12 cellular contexts compared by ENCODE assay signal in the genomic region with DNA sequence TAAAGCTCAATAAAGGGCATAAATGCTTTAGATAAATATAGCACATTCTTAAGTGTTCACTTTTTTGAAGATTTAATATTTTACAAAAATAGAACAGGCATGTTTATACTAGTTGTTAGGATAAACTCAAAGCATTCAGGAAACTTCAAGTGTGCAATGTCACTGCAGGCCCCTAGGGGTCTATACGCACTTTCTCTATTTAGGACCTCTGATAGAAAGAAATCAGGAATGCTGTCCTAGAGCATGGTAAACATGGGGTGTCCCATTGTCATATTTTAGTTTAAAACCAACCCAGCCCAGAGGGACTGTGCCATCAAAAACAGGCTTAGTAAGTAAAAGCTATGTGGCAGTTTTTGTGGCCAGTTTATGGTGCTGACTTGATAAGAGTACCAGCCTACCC.
A peak's percentile ranks its signal among the peaks of the same experiment; 100 is the strongest.
DNase-seq lines count a peak whose midpoint lies in the region; ATAC-seq, FAIRE-seq and TF ChIP-seq lines count a peak whose summit lies in the region.
"Had no signal": no experiment of that assay in that cellular context is flagged by ENCODE, and none has a peak within 500 bp of the region (broad histone marks: within the 10 kb centered on the region; RNA-seq: fewer than 3 reads in every experiment).

No MANE protein-coding gene starts in this region.

- no peaks in the 10 kb centered on the region for H3K4me1 Mint-ChIP-seq in nephron progenitor cell
- no peaks in the 10 kb centered on the region for H3K4me1 Mint-ChIP-seq in natural killer cell treated with Interleukin-12 subunit alpha and Interleukin-12 subunit beta and Interleukin-15 and Interleukin-18, amount 100 ng/mL, for 72 hours (ENCODE audit: low read depth in 2 of 2)

- H3K4me3 ChIP-seq in astrocyte of the cerebellum (ENCODE audit: low read depth, low read length), result no peak overlapping the region

- no peak overlapping the region for H3K4me3 Mint-ChIP-seq in nephron progenitor cell
- no peak overlapping the region for H3K4me3 Mint-ChIP-seq in natural killer cell treated with Interleukin-12 subunit alpha and Interleukin-12 subunit beta and Interleukin-15 and Interleukin-18, amount 100 ng/mL, for 72 hours

- in situ Hi-C loops in astrocyte of the cerebellum (cut with HindIII; ENCODE audit: low sequenced_read_pairs), result no loop called here

- TF ChIP-seq RAD21 in Ishikawa (IDR thresholded peaks at IDR 0.05; ENCODE audit: low read depth), result peak; percentile 22; the same call in 1 of the 2 replicates

- H3K9me3 Mint-ChIP-seq in nephron progenitor cell, result no peaks in the 10 kb centered on the region
- no peaks in the 10 kb centered on the region for H3K9me3 Mint-ChIP-seq in natural killer cell treated with Interleukin-12 subunit alpha and Interleukin-12 subunit beta and Interleukin-15 and Interleukin-18, amount 100 ng/mL, for 72 hours

- H3K27me3 Mint-ChIP-seq in nephron progenitor cell (ENCODE audit: low read depth, poor library complexity), result peaks cover 3% of the 10 kb centered on the region
- peaks cover 3 to 23% of the 10 kb centered on the region in 2 donors for H3K27me3 Mint-ChIP-seq in natural killer cell treated with Interleukin-12 subunit alpha and Interleukin-12 subunit beta and Interleukin-15 and Interleukin-18, amount 100 ng/mL, for 72 hours

- H3K36me3 Mint-ChIP-seq in nephron progenitor cell (ENCODE audit: low read depth), result no peaks in the 10 kb centered on the region
- no peaks in the 10 kb centered on the region for H3K36me3 Mint-ChIP-seq in natural killer cell treated with Interleukin-12 subunit alpha and Interleukin-12 subunit beta and Interleukin-15 and Interleukin-18, amount 100 ng/mL, for 72 hours

- peak; percentile 37 for TF ChIP-seq CTCF in astrocyte of the cerebellum (IDR thresholded peaks at IDR 0.05; ENCODE audit: low read depth, low read length, missing control alignments)
- peak; percentile 60 for TF ChIP-seq CTCF in nephron progenitor cell (IDR thresholded peaks at IDR 0.05)

- FAIRE-seq in urothelium cell line (lab: Jason Lieb, UNC), result no peak
- FAIRE-seq: colon, H54 had no signal

- TF ChIP-seq EP300 in Ishikawa (IDR thresholded peaks at IDR 0.05; ENCODE audit: borderline replicate concordance), result no peak

- no peak overlapping the region for H3K27ac Mint-ChIP-seq in nephron progenitor cell
- H3K27ac Mint-ChIP-seq in natural killer cell treated with Interleukin-12 subunit alpha and Interleukin-12 subunit beta and Interleukin-15 and Interleukin-18, amount 100 ng/mL, for 72 hours, result no peak overlapping the region

- DNase-seq in EL (peak; percentile 2), astrocyte of the cerebellum (ENCODE audit: low read depth) (no peak), nephron progenitor cell (no peak), putamen (ENCODE audit: low spot score) (no peak), urothelium cell line (ENCODE audit: low spot score) (no peak)
- DNase-seq in natural killer cell treated with Interleukin-12 subunit alpha and Interleukin-12 subunit beta and Interleukin-15 and Interleukin-18, amount 100 ng/mL, for 72 hours (ENCODE audit: low spot score), result no peak
- no peak for DNase-seq in stimulated activated naive CD8-positive, alpha-beta T cell treated with anti-CD3 and anti-CD28 coated beads, Interleukin-15, Interleukin-2, amounts not matched to agents 100 U/mL and 50 U/mL, for 24 hours
- DNase-seq: DMS153, NCI-H1417 treated with DMSO at 0.1 percent for 48 hours had no signal

- no peak for ATAC-seq in natural killer cell treated with Interleukin-12 subunit alpha and Interleukin-12 subunit beta and Interleukin-15 and Interleukin-18, amount 100 ng/mL, for 72 hours
- ATAC-seq in stimulated activated naive CD8-positive, alpha-beta T cell treated with anti-CD3 and anti-CD28 coated beads, Interleukin-15, Interleukin-2, amounts not matched to agents 100 U/mL and 50 U/mL, for 24 hours, result no peak

TF ChIP-seq in Ishikawa, 13 proteins besides CTCF, POLR2A, EP300 and RAD21:
- no peak for TF ChIP-seq FOXM1 (IDR thresholded peaks at IDR 0.05; ENCODE audit: borderline replicate concordance, low read depth)
- TF ChIP-seq MAX (IDR thresholded peaks at IDR 0.05), result no peak
- TF ChIP-seq, protein P1, sequence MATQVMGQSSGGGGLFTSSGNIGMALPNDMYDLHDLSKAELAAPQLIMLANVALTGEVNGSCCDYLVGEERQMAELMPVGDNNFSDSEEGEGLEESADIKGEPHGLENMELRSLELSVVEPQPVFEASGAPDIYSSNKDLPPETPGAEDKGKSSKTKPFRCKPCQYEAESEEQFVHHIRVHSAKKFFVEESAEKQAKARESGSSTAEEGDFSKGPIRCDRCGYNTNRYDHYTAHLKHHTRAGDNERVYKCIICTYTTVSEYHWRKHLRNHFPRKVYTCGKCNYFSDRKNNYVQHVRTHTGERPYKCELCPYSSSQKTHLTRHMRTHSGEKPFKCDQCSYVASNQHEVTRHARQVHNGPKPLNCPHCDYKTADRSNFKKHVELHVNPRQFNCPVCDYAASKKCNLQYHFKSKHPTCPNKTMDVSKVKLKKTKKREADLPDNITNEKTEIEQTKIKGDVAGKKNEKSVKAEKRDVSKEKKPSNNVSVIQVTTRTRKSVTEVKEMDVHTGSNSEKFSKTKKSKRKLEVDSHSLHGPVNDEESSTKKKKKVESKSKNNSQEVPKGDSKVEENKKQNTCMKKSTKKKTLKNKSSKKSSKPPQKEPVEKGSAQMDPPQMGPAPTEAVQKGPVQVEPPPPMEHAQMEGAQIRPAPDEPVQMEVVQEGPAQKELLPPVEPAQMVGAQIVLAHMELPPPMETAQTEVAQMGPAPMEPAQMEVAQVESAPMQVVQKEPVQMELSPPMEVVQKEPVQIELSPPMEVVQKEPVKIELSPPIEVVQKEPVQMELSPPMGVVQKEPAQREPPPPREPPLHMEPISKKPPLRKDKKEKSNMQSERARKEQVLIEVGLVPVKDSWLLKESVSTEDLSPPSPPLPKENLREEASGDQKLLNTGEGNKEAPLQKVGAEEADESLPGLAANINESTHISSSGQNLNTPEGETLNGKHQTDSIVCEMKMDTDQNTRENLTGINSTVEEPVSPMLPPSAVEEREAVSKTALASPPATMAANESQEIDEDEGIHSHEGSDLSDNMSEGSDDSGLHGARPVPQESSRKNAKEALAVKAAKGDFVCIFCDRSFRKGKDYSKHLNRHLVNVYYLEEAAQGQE (IDR thresholded peaks at IDR 0.05; ENCODE audit: low read depth), result no peak
- no peak for TF ChIP-seq ZBTB7A (IDR thresholded peaks at IDR 0.05; ENCODE audit: low read depth)
- TF ChIP-seq YY1 (IDR thresholded peaks at IDR 0.05; ENCODE audit: low read depth), result no peak
- TF ChIP-seq, protein P2, sequence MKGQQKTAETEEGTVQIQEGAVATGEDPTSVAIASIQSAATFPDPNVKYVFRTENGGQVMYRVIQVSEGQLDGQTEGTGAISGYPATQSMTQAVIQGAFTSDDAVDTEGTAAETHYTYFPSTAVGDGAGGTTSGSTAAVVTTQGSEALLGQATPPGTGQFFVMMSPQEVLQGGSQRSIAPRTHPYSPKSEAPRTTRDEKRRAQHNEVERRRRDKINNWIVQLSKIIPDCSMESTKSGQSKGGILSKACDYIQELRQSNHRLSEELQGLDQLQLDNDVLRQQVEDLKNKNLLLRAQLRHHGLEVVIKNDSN (IDR thresholded peaks at IDR 0.05), result no peak
- TF ChIP-seq EGR1 (IDR thresholded peaks at IDR 0.05), result no peak
- no peak for TF ChIP-seq CREB1 (IDR thresholded peaks at IDR 0.05; ENCODE audit: low read depth)
- no peak for TF ChIP-seq TEAD4 (IDR thresholded peaks at IDR 0.05)
- TF ChIP-seq NFIC (IDR thresholded peaks at IDR 0.05), result no peak
- no peak for TF ChIP-seq CEBPB (IDR thresholded peaks at IDR 0.05)
- TF ChIP-seq TAF1 (IDR thresholded peaks at IDR 0.05; ENCODE audit: low read depth), result no peak
- TF ChIP-seq TCF12 (IDR thresholded peaks at IDR 0.05; ENCODE audit: low read depth), result no peak
